Comparison of ENCODE assay signal across 4 cellular contexts in genomic region chrX:1308917-1309316, GRCh38. TPM values are rescaled to one million over a fixed set of nuclear protein-coding genes. Genes with fewer than 3 reads are reported as not detected.
"Had no signal": no experiment of that assay in that cellular context is flagged by ENCODE, and none has a peak within 500 bp of the region (broad histone marks: within the 10 kb centered on the region; RNA-seq: fewer than 3 reads in every experiment).

No MANE protein-coding gene starts in this region.

RNA-seq across cellular contexts. Expression of gene IL3RA, which starts 27.7 kb away (rescaled TPM):
- total RNA-seq: astrocyte had no signal

RNA-seq across cellular contexts. Expression of gene CSF2RA, which starts 40.3 kb away (rescaled TPM):
- total RNA-seq: activated CD8-positive, alpha-beta memory T cell treated with anti-CD3 and anti-CD28 coated beads, Interleukin-2, amount 10 ng/mL, durations not matched to agents 7 days and 5 days; activated CD8-positive, alpha-beta T cell treated with anti-CD3 and anti-CD28 coated beads, Interleukin-2, amount 10 ng/mL, durations not matched to agents 7 days and 5 days; activated naive CD8-positive, alpha-beta T cell treated with anti-CD3 and anti-CD28 coated beads for 36 hours had no signal
